In the genomic region with DNA sequence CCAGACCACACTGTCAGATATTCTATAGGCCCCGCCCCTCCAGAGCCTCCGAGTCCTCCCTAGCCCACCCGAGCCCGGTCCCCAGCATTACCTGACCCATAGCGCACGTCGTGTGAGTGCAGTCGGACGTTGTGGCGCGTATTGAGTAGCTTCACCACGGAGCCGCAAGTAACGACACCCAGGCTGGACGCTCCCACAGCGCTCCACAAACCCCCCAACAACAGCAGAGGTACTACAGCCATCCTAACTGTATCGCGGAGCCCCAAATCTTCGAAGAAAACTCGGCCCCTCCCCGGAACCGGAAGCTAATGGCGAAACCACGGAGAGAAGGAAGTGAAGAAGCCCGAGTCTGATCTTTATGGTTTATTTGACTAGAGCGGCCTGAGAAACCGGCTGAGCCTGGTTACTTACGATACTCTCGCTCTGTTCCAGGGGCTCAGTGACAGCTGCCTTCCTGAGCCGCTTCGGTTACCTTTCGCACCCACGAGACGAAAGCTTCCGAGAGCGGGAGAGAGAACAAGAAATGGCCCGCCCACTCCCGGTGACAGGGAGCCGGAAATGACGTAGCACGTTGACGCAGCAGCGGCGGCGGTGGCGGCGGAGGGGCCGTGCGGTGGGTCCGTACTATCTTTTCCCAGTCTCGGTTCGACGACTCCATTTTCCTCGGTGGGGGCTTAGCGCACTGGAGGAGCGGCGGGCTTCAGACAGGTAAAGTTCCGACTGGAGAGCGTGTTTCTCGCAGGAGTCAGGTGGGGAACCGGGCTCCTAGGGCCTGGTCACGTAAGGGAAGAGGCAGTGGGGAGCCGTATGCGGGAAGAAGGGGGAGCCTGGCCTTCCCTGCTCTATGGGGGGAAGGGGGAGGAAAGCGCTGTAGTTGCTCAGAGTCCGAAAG, we compare ENCODE assay signal across 1 cellular context.
A peak's percentile ranks its signal among the peaks of the same experiment; 100 is the strongest.
TF ChIP-seq lines count a peak whose summit lies in the region.

A gene with protein sequence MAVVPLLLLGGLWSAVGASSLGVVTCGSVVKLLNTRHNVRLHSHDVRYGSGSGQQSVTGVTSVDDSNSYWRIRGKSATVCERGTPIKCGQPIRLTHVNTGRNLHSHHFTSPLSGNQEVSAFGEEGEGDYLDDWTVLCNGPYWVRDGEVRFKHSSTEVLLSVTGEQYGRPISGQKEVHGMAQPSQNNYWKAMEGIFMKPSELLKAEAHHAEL (minus strand): TSS at position 272 of the 892 bp plus-strand sequence. CDS start 30 bp downstream, at position 242.
A gene (plus strand): TSS at position 571 of the 892 bp plus-strand sequence. CDS start 11,197 bp downstream, outside the sequence.

TF ChIP-seq in K562, 482 proteins besides CTCF, POLR2A, EP300 and RAD21 (continued from another document and continues in another):
- TF ChIP-seq, protein P1, sequence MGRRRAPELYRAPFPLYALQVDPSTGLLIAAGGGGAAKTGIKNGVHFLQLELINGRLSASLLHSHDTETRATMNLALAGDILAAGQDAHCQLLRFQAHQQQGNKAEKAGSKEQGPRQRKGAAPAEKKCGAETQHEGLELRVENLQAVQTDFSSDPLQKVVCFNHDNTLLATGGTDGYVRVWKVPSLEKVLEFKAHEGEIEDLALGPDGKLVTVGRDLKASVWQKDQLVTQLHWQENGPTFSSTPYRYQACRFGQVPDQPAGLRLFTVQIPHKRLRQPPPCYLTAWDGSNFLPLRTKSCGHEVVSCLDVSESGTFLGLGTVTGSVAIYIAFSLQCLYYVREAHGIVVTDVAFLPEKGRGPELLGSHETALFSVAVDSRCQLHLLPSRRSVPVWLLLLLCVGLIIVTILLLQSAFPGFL (CRISPR knock-in tag; IDR thresholded peaks at IDR 0.05), result no peak
- TF ChIP-seq LEF1 (IDR thresholded peaks at IDR 0.05) (no peak), NFYB (IDR thresholded peaks at IDR 0.05; ENCODE audit: extremely low read depth, insufficient read length) (no peak), HMG20B (CRISPR knock-in tag; IDR thresholded peaks at IDR 0.05) (no peak; the same call in 1 of the 2 replicates), ARNT (IDR thresholded peaks at IDR 0.05) (0 out of 4 replicates have a peak, but pooled peaks of 1 of the 2 experiments have one; percentile 54), MCM2 (IDR thresholded peaks at IDR 0.05; ENCODE audit: low read depth) (no peak), ZNF24 (IDR thresholded peaks at IDR 0.05) (0 out of 2 replicates have a peak, but pooled peaks have one; percentile 9), CCNT2 (IDR thresholded peaks at IDR 0.05; ENCODE audit: borderline replicate concordance, extremely low read depth, insufficient read length, low read depth, low read length) (peak; percentile 43), RBM14 (IDR thresholded peaks at IDR 0.05; ENCODE audit: borderline replicate concordance, insufficient read depth, low read depth, low read length) (no peak), MYBL2 (IDR thresholded peaks at IDR 0.05; ENCODE audit: low read depth) (no peak), MYBL2 (CRISPR knock-in tag; IDR thresholded peaks at IDR 0.05; ENCODE audit: borderline replicate concordance) (no peak), ESRRB (CRISPR knock-in tag; IDR thresholded peaks at IDR 0.05; ENCODE audit: borderline replicate concordance) (no peak), ZFX (CRISPR knock-in tag; IDR thresholded peaks at IDR 0.05) (peak; percentile 90), RBBP5 (IDR thresholded peaks at IDR 0.05; ENCODE audit: borderline replicate concordance, insufficient read depth, low read length, poor library complexity, severe bottlenecking) (peak; percentile 93), MTA2 (IDR thresholded peaks at IDR 0.05; ENCODE audit: low read depth) (no peak), NR2C1 (IDR thresholded peaks at IDR 0.05) (peak; percentile 77), NR2C1 (tag; IDR thresholded peaks at IDR 0.05) (peak; percentile 48), FOXJ2 (tag; IDR thresholded peaks at IDR 0.05) (no peak), SMARCE1 (IDR thresholded peaks at IDR 0.05) (peak; percentile 37; the same call in 1 of the 2 replicates), FOXP1 (CRISPR knock-in tag; IDR thresholded peaks at IDR 0.05) (no peak), PHF8 (IDR thresholded peaks at IDR 0.05; ENCODE audit: borderline replicate concordance, low read length) (peak; percentile 96), HNRNPUL1 (IDR thresholded peaks at IDR 0.05; ENCODE audit: low read length) (no peak), ZNF589 (CRISPR knock-in tag; IDR thresholded peaks at IDR 0.05; ENCODE audit: low read depth) (peak; percentile 71; the same call in 1 of the 2 replicates), DMBX1 (CRISPR knock-in tag; IDR thresholded peaks at IDR 0.05; ENCODE audit: borderline replicate concordance) (no peak), CC2D1A (IDR thresholded peaks at IDR 0.05) (0 out of 2 replicates have a peak, but pooled peaks have one; percentile 22), CREB1 (IDR thresholded peaks at IDR 0.05) (peak; percentile 91), CREB1 (CRISPR knock-in tag; IDR thresholded peaks at IDR 0.05) (peak; percentile 95), ZNF124 (CRISPR knock-in tag; IDR thresholded peaks at IDR 0.05) (no peak)
- TF ChIP-seq, protein P2, sequence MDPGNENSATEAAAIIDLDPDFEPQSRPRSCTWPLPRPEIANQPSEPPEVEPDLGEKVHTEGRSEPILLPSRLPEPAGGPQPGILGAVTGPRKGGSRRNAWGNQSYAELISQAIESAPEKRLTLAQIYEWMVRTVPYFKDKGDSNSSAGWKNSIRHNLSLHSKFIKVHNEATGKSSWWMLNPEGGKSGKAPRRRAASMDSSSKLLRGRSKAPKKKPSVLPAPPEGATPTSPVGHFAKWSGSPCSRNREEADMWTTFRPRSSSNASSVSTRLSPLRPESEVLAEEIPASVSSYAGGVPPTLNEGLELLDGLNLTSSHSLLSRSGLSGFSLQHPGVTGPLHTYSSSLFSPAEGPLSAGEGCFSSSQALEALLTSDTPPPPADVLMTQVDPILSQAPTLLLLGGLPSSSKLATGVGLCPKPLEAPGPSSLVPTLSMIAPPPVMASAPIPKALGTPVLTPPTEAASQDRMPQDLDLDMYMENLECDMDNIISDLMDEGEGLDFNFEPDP (CRISPR knock-in tag; IDR thresholded peaks at IDR 0.05), result no peak
- TF ChIP-seq, protein P3, sequence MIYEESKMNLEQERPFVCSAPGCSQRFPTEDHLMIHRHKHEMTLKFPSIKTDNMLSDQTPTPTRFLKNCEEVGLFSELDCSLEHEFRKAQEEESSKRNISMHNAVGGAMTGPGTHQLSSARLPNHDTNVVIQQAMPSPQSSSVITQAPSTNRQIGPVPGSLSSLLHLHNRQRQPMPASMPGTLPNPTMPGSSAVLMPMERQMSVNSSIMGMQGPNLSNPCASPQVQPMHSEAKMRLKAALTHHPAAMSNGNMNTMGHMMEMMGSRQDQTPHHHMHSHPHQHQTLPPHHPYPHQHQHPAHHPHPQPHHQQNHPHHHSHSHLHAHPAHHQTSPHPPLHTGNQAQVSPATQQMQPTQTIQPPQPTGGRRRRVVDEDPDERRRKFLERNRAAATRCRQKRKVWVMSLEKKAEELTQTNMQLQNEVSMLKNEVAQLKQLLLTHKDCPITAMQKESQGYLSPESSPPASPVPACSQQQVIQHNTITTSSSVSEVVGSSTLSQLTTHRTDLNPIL (CRISPR knock-in tag; IDR thresholded peaks at IDR 0.05), result no peak
- TF ChIP-seq, protein P4, sequence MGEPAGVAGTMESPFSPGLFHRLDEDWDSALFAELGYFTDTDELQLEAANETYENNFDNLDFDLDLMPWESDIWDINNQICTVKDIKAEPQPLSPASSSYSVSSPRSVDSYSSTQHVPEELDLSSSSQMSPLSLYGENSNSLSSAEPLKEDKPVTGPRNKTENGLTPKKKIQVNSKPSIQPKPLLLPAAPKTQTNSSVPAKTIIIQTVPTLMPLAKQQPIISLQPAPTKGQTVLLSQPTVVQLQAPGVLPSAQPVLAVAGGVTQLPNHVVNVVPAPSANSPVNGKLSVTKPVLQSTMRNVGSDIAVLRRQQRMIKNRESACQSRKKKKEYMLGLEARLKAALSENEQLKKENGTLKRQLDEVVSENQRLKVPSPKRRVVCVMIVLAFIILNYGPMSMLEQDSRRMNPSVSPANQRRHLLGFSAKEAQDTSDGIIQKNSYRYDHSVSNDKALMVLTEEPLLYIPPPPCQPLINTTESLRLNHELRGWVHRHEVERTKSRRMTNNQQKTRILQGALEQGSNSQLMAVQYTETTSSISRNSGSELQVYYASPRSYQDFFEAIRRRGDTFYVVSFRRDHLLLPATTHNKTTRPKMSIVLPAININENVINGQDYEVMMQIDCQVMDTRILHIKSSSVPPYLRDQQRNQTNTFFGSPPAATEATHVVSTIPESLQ (CRISPR knock-in tag; IDR thresholded peaks at IDR 0.05), result no peak
- TF ChIP-seq, protein P5, sequence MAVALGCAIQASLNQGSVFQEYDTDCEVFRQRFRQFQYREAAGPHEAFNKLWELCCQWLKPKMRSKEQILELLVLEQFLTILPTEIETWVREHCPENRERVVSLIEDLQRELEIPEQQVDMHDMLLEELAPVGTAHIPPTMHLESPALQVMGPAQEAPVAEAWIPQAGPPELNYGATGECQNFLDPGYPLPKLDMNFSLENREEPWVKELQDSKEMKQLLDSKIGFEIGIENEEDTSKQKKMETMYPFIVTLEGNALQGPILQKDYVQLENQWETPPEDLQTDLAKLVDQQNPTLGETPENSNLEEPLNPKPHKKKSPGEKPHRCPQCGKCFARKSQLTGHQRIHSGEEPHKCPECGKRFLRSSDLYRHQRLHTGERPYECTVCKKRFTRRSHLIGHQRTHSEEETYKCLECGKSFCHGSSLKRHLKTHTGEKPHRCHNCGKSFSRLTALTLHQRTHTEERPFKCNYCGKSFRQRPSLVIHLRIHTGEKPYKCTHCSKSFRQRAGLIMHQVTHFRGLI (CRISPR knock-in tag; IDR thresholded peaks at IDR 0.05), result no peak
- TF ChIP-seq, protein P6, sequence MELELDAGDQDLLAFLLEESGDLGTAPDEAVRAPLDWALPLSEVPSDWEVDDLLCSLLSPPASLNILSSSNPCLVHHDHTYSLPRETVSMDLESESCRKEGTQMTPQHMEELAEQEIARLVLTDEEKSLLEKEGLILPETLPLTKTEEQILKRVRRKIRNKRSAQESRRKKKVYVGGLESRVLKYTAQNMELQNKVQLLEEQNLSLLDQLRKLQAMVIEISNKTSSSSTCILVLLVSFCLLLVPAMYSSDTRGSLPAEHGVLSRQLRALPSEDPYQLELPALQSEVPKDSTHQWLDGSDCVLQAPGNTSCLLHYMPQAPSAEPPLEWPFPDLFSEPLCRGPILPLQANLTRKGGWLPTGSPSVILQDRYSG (tag; conservative IDR thresholded peaks at IDR 0.05; ENCODE audit: low read depth), result no peak
- TF ChIP-seq, protein P7, sequence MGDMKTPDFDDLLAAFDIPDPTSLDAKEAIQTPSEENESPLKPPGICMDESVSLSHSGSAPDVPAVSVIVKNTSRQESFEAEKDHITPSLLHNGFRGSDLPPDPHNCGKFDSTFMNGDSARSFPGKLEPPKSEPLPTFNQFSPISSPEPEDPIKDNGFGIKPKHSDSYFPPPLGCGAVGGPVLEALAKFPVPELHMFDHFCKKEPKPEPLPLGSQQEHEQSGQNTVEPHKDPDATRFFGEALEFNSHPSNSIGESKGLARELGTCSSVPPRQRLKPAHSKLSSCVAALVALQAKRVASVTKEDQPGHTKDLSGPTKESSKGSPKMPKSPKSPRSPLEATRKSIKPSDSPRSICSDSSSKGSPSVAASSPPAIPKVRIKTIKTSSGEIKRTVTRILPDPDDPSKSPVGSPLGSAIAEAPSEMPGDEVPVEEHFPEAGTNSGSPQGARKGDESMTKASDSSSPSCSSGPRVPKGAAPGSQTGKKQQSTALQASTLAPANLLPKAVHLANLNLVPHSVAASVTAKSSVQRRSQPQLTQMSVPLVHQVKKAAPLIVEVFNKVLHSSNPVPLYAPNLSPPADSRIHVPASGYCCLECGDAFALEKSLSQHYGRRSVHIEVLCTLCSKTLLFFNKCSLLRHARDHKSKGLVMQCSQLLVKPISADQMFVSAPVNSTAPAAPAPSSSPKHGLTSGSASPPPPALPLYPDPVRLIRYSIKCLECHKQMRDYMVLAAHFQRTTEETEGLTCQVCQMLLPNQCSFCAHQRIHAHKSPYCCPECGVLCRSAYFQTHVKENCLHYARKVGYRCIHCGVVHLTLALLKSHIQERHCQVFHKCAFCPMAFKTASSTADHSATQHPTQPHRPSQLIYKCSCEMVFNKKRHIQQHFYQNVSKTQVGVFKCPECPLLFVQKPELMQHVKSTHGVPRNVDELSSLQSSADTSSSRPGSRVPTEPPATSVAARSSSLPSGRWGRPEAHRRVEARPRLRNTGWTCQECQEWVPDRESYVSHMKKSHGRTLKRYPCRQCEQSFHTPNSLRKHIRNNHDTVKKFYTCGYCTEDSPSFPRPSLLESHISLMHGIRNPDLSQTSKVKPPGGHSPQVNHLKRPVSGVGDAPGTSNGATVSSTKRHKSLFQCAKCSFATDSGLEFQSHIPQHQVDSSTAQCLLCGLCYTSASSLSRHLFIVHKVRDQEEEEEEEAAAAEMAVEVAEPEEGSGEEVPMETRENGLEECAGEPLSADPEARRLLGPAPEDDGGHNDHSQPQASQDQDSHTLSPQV (IDR thresholded peaks at IDR 0.05), result no peak
- TF ChIP-seq, protein P8, sequence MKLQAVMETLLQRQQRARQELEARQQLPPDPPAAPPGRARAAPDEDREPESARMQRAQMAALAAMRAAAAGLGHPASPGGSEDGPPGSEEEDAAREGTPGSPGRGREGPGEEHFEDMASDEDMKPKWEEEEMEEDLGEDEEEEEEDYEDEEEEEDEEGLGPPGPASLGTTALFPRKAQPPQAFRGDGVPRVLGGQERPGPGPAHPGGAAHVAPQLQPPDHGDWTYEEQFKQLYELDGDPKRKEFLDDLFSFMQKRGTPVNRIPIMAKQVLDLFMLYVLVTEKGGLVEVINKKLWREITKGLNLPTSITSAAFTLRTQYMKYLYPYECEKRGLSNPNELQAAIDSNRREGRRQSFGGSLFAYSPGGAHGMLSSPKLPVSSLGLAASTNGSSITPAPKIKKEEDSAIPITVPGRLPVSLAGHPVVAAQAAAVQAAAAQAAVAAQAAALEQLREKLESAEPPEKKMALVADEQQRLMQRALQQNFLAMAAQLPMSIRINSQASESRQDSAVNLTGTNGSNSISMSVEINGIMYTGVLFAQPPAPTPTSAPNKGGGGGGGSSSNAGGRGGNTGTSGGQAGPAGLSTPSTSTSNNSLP (IDR thresholded peaks at IDR 0.05; ENCODE audit: borderline replicate concordance, low read depth, low read length), result no peak
- TF ChIP-seq, protein P9, sequence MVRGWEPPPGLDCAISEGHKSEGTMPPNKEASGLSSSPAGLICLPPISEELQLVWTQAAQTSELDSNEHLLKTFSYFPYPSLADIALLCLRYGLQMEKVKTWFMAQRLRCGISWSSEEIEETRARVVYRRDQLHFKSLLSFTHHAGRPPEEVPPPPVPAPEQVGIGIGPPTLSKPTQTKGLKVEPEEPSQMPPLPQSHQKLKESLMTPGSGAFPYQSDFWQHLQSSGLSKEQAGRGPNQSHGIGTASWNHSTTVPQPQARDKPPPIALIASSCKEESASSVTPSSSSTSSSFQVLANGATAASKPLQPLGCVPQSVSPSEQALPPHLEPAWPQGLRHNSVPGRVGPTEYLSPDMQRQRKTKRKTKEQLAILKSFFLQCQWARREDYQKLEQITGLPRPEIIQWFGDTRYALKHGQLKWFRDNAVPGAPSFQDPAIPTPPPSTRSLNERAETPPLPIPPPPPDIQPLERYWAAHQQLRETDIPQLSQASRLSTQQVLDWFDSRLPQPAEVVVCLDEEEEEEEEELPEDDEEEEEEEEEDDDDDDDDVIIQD (CRISPR knock-in tag; IDR thresholded peaks at IDR 0.05), result no peak
- TF ChIP-seq, protein P10, sequence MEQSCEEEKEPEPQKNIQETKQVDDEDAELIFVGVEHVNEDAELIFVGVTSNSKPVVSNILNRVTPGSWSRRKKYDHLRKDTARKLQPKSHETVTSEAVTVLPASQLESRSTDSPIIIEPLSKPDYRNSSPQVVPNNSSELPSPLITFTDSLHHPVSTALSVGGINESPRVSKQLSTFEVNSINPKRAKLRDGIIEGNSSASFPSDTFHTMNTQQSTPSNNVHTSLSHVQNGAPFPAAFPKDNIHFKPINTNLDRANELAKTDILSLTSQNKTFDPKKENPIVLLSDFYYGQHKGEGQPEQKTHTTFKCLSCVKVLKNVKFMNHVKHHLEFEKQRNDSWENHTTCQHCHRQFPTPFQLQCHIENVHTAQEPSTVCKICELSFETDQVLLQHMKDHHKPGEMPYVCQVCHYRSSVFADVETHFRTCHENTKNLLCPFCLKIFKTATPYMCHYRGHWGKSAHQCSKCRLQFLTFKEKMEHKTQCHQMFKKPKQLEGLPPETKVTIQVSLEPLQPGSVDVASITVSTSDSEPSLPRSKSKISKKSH (CRISPR knock-in tag; IDR thresholded peaks at IDR 0.05), result no peak
